In genomic region chr12:31922341-31923062, GRCh38 we compare ENCODE assay signal across 1 cellular context.
A peak's percentile ranks its signal among the peaks of the same experiment; 100 is the strongest.
TF ChIP-seq lines count a peak whose summit lies in the region.

No MANE protein-coding gene starts in this region.

TF ChIP-seq in H1, 55 proteins besides CTCF, POLR2A, EP300 and RAD21:
- TF ChIP-seq KDM4A (IDR thresholded peaks at IDR 0.05; ENCODE audit: low read depth, low read length, severe bottlenecking) (no peak), SRF (IDR thresholded peaks at IDR 0.05; ENCODE audit: low read depth, low read length) (peak; percentile 70)
